ENCODE assay signal across 8 cellular contexts in the genomic region with DNA sequence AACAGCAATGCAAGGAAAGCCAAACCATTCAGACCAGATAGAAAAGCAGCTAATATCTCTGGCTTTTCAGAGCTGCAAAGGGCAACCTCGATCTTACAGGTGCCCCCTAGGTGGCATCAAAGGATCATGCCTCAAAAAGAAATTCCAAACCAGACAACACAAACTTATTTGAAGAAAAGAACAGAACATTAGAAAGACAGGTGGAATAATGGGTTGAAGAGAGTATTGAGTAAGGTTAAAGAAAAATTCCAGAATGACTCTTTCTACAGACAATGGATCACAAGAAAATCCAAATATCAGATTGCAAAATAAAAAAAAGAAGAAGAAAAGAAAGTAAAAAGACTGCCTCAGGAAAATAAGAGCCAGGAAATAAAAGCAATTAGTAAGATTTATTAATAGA.
DNase-seq lines count a peak whose midpoint lies in the region; ATAC-seq and TF ChIP-seq lines count a peak whose summit lies in the region.

No MANE protein-coding gene starts in this region.

- ATAC-seq in psoas muscle (no peak), HG03280 (IDR thresholded peaks at IDR 0.05; ENCODE audit: unreplicated experiment) (no peak)

- no peaks in the 10 kb centered on the region for H3K27me3 ChIP-seq in psoas muscle (ENCODE audit: insufficient read depth in 3 of 3, low read length in 2 of 3)

- H3K9me3 ChIP-seq in psoas muscle: no peaks in the 10 kb centered on the region

- H3K27me3 Mint-ChIP-seq in endothelial cell (ENCODE audit: unreplicated experiment): peaks cover 1% of the 10 kb centered on the region

- H3K27ac ChIP-seq in psoas muscle: no peak overlapping the region

- peaks cover 3% of the 10 kb centered on the region for H3K4me1 Mint-ChIP-seq in endothelial cell (ENCODE audit: unreplicated experiment)

- no peak overlapping the region for H3K4me3 ChIP-seq in psoas muscle

- DNase-seq in SIG-M5 treated with dmso at 0.1 percent for 504 hours (lab: John Stamatoyannopoulos, UW; ENCODE audit: unreplicated experiment) (peak; percentile 18), SIG-M5 (lab: John Stamatoyannopoulos, UW) (no peak), NCI-H82 treated with DMSO at 0.1 percent for 48 hours (lab: John Stamatoyannopoulos, UW; ENCODE audit: unreplicated experiment) (peak; percentile 11), endothelial cell (ENCODE audit: low spot score) (peak; percentile 10), psoas muscle (no peak), foreskin melanocyte (no peak)
- DNase-seq in activated effector memory CD4-positive, alpha-beta T cell treated with Interleukin-2 at 50 U/mL for 16 hours: no peak

- TF ChIP-seq CTCF in endothelial cell (IDR thresholded peaks at IDR 0.05; ENCODE audit: unreplicated experiment) (peak; percentile 41), psoas muscle (IDR thresholded peaks at IDR 0.05) (peak; percentile 36)

- H3K4me1 ChIP-seq in psoas muscle: no peaks in the 10 kb centered on the region

- intact Hi-C loops in psoas muscle (cut with DNase I): loop anchor here in 1 of 2 donors (10.0 kb wide), 1 partner anchor 600 kb away; no protein-coding TSS in a partner anchor

- WGBS in psoas muscle, 3 donors: 22 to 27% (median 24%) methylated on average over 1 of the region's 1 CpG

- H3K9me3 Mint-ChIP-seq in endothelial cell (ENCODE audit: unreplicated experiment): no peaks in the 10 kb centered on the region

- H3K36me3 Mint-ChIP-seq in endothelial cell (ENCODE audit: low read depth, unreplicated experiment): peaks cover 13% of the 10 kb centered on the region

- H3K36me3 ChIP-seq in psoas muscle (ENCODE audit: insufficient read depth in 1 of 2, low read depth in 1 of 2): no peaks in the 10 kb centered on the region

- H3K27ac Mint-ChIP-seq in endothelial cell (ENCODE audit: unreplicated experiment): no peak overlapping the region

- H3K4me3 Mint-ChIP-seq in endothelial cell (ENCODE audit: unreplicated experiment): no peak overlapping the region

Comparison
In these comparisons a context has a peak if more than half of its experiments do, and no peak if none do; other contexts are left out.
1. DNase-seq: peak in SIG-M5 treated with dmso at 0.1 percent for 504 hours (single experiment), NCI-H82 treated with DMSO at 0.1 percent for 48 hours (single experiment) and endothelial cell (single experiment); none in SIG-M5 (single experiment), psoas muscle (0 of 2), foreskin melanocyte (single experiment) and activated effector memory CD4-positive, alpha-beta T cell treated with Interleukin-2 at 50 U/mL for 16 hours (single experiment).